In the genomic region with DNA sequence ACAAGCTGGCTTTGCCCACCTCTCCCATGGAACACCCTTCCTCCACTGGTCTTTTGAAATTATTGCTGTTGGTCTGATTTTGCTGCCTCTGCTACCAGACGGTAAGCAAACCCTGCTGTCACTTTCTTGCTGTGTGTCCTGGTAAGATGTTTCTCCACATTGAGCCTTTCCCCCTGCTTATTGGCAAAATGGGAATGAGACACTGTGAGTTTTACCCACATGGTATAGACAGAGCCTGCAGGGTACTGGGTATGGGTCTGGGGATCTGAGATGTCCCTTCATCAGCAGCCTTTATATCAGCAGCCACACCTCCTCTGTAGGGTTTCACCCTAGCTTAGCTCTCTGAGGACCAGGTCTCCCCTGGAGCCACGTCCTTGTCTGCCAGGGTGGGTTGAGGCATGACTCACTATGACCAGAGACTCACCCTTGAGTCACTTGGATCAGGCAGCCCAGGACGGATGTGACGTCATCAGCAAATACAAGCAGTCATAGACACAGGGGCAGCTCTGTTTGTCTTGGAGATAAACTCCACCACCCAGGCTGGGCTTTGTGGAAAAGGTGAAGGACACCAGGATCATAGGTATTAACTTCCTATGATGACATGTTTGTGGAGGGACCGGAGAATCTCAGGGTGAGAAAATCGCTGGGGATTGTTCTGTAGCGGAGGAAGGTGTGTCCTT, we compare ENCODE assay signal across 8 cellular contexts. TPM values are rescaled to one million over a fixed set of nuclear protein-coding genes. Genes with fewer than 3 reads are reported as not detected.
DNase-seq lines count a peak whose midpoint lies in the region; ATAC-seq and TF ChIP-seq lines count a peak whose summit lies in the region.

No MANE protein-coding gene starts in this region.

- no peaks in the 10 kb centered on the region for H3K36me3 Mint-ChIP-seq in MCF 10A (ENCODE audit: insufficient read depth, unreplicated experiment)
- no peaks in the 10 kb centered on the region for H3K36me3 Mint-ChIP-seq in T-helper 2 cell treated with Interferon-gamma antibody and Interleukin-4, amounts not matched to agents 5 μg/mL and 100 μg/mL, for 36 hours (ENCODE audit: low read depth)

- peak; percentile 99 for DNase-seq in MCF 10A (ENCODE audit: unreplicated experiment)
- no peak for DNase-seq in breast epithelium (ENCODE audit: low spot score in 2 of 2)
- DNase-seq in T-helper 2 cell treated with Interferon-gamma antibody and Interleukin-4, amounts not matched to agents 5 μg/mL and 100 μg/mL, for 36 hours (ENCODE audit: low spot score): peak; percentile 35
- peak; percentile 91 for DNase-seq in glomerular visceral epithelial cell (ENCODE audit: extremely low spot score)
- DNase-seq in transverse colon: peak; percentile 78
- no peak for DNase-seq in effector memory CD4-positive, alpha-beta T cell
- DNase-seq in NCI-H1930 (lab: John Stamatoyannopoulos, UW): no peak

- peaks cover 0 to 3% of the 10 kb centered on the region in 2 donors for H3K27me3 ChIP-seq in breast epithelium
- H3K27me3 ChIP-seq in transverse colon: peaks cover 14% of the 10 kb centered on the region
- H3K27me3 ChIP-seq in effector memory CD4-positive, alpha-beta T cell (replicated peaks; ENCODE audit: control insufficient read depth, insufficient read depth, low read length, poor library complexity, severe bottlenecking): peaks cover 3% of the 10 kb centered on the region

- H3K4me3 Mint-ChIP-seq in MCF 10A (ENCODE audit: unreplicated experiment): peak overlapping the region; percentile 53
- H3K4me3 Mint-ChIP-seq in T-helper 2 cell treated with Interferon-gamma antibody and Interleukin-4, amounts not matched to agents 5 μg/mL and 100 μg/mL, for 36 hours: no peak overlapping the region

- H3K9me3 ChIP-seq in breast epithelium (no peaks in the 10 kb centered on the region), transverse colon (no peaks in the 10 kb centered on the region)
- no peaks in the 10 kb centered on the region for H3K9me3 ChIP-seq in effector memory CD4-positive, alpha-beta T cell (ENCODE audit: control insufficient read depth, low read length)

- no peak for TF ChIP-seq POLR2A in breast epithelium (IDR thresholded peaks at IDR 0.05)
- TF ChIP-seq POLR2A in transverse colon (IDR thresholded peaks at IDR 0.05): no peak

- ATAC-seq in GM21381 (IDR thresholded peaks at IDR 0.05; ENCODE audit: unreplicated experiment): no peak

- TF ChIP-seq EP300 in transverse colon (IDR thresholded peaks at IDR 0.05; ENCODE audit: low read depth): no peak

- CTCF ChIA-PET in MCF 10A (lab: Yijun Ruan, JAX): interaction anchor here (0.6 to 23.8 kb wide), 9 partner anchors 9 to 1232 kb away, joined by 3 to 515 read pairs (median 8); a partner anchor contains a TSS

- H3K9me3 Mint-ChIP-seq in MCF 10A (ENCODE audit: unreplicated experiment): no peaks in the 10 kb centered on the region
- no peaks in the 10 kb centered on the region for H3K9me3 Mint-ChIP-seq in T-helper 2 cell treated with Interferon-gamma antibody and Interleukin-4, amounts not matched to agents 5 μg/mL and 100 μg/mL, for 36 hours

- 50 to 52% methylated on average over 3 to 7 of the region's 7 CpGs for WGBS in transverse colon (ENCODE audit: low coverage in 1 of 2), 2 donors

- H3K4me1 Mint-ChIP-seq in MCF 10A (ENCODE audit: insufficient read depth, unreplicated experiment): peaks cover 16% of the 10 kb centered on the region
- H3K4me1 Mint-ChIP-seq in T-helper 2 cell treated with Interferon-gamma antibody and Interleukin-4, amounts not matched to agents 5 μg/mL and 100 μg/mL, for 36 hours (ENCODE audit: low read depth): no peaks in the 10 kb centered on the region

- H3K4me3 ChIP-seq in breast epithelium (no peak overlapping the region), transverse colon (no peak overlapping the region)
- H3K4me3 ChIP-seq in effector memory CD4-positive, alpha-beta T cell (ENCODE audit: insufficient read depth, low read depth, low read length, poor library complexity, severe bottlenecking): no peak overlapping the region

- TF ChIP-seq CTCF in MCF 10A (IDR thresholded peaks at IDR 0.05; ENCODE audit: unreplicated experiment): no peak
- no peak for TF ChIP-seq CTCF in breast epithelium (IDR thresholded peaks at IDR 0.05)
- TF ChIP-seq CTCF in transverse colon (IDR thresholded peaks at IDR 0.05): no peak

- no TSS peak for BruUV-seq in MCF 10A (replicated peaks; lab: Mats Ljungman, UMichigan)

- POLR2A ChIA-PET in MCF 10A (lab: Yijun Ruan, JAX): interaction anchor here (0.9 to 4.0 kb wide), 4 partner anchors 18 to 136 kb away, joined by 3 to 23 read pairs (median 5); a partner anchor contains a TSS

- H3K4me1 ChIP-seq in breast epithelium (no peaks in the 10 kb centered on the region), transverse colon (peaks cover 0 to 28% (median 4%) of the 10 kb centered on the region in 4 donors)
- no peaks in the 10 kb centered on the region for H3K4me1 ChIP-seq in effector memory CD4-positive, alpha-beta T cell (ENCODE audit: control insufficient read depth, insufficient read depth, low read length, poor library complexity, severe bottlenecking)

- intact Hi-C loops in MCF 10A (cut with micrococcal nuclease): loop anchor here (5.0 kb wide), 1 partner anchor 66 kb away; no protein-coding TSS in a partner anchor
- intact Hi-C loops in breast epithelium (cut with DNase I; ENCODE audit: low total_unique reads): no loop called here
- intact Hi-C loops in transverse colon (cut with DNase I; ENCODE audit: low total_unique reads): no loop called here

- no peak overlapping the region for H3K27ac ChIP-seq in breast epithelium
- peak overlapping the region; percentile 18 to 44 (median 26) for H3K27ac ChIP-seq in transverse colon
- H3K27ac ChIP-seq in effector memory CD4-positive, alpha-beta T cell (ENCODE audit: insufficient read depth, low read length, poor library complexity, severe bottlenecking): no peak overlapping the region

- in situ Hi-C loops in transverse colon (cut with MboI; ENCODE audit: low pct_ligation_motif_present in 1 of 4, low pct_unique_long_range_greater_than_20kb in 1 of 4, low sequenced_read_pairs in 3 of 4): loop anchor here in 2 of 4 donors (25.0 kb wide), 1 partner anchor 131 kb away; a partner anchor contains a TSS

- H3K36me3 ChIP-seq in breast epithelium: no peaks in the 10 kb centered on the region
- no peaks in the 10 kb centered on the region for H3K36me3 ChIP-seq in transverse colon
- no peaks in the 10 kb centered on the region for H3K36me3 ChIP-seq in effector memory CD4-positive, alpha-beta T cell (ENCODE audit: control insufficient read depth, insufficient read depth, low read length)

- no peaks in the 10 kb centered on the region for H3K27me3 Mint-ChIP-seq in MCF 10A (ENCODE audit: insufficient read depth, unreplicated experiment)
- no peaks in the 10 kb centered on the region for H3K27me3 Mint-ChIP-seq in T-helper 2 cell treated with Interferon-gamma antibody and Interleukin-4, amounts not matched to agents 5 μg/mL and 100 μg/mL, for 36 hours (ENCODE audit: low read depth)

- peak overlapping the region; percentile 96 for H3K27ac Mint-ChIP-seq in MCF 10A (ENCODE audit: low read depth, unreplicated experiment)
- H3K27ac Mint-ChIP-seq in T-helper 2 cell treated with Interferon-gamma antibody and Interleukin-4, amounts not matched to agents 5 μg/mL and 100 μg/mL, for 36 hours: no peak overlapping the region

RNA-seq across cellular contexts. Expression of a gene that starts 17.9 kb away (rescaled TPM):
- total RNA-seq in MCF 10A (2022) (60.2 and 60.7 TPM in 2 replicates), breast epithelium (10 to 100 TPM in 1 of 3 donors, 1 to 10 TPM in 2; 1.3 to 11.0 (median 8.5) TPM), transverse colon (10 to 100 TPM; 39.8 to 59.8 (median 53.3) TPM)

Comparison
In these comparisons a context has a peak if more than half of its experiments do, and no peak if none do; other contexts are left out.
1. DNase-seq: peak in MCF 10A (single experiment), T-helper 2 cell treated with Interferon-gamma antibody and Interleukin-4, amounts not matched to agents 5 μg/mL and 100 μg/mL, for 36 hours (single experiment), glomerular visceral epithelial cell (single experiment) and transverse colon (single experiment); none in breast epithelium (0 of 2), effector memory CD4-positive, alpha-beta T cell (0 of 3) and NCI-H1930 (0 of 2).
2. H3K27ac ChIP-seq: peak in transverse colon (4 of 4); none in breast epithelium (0 of 2) and effector memory CD4-positive, alpha-beta T cell (single experiment).